Comparison of ENCODE assay signal across 10 cellular contexts in the genomic region with DNA sequence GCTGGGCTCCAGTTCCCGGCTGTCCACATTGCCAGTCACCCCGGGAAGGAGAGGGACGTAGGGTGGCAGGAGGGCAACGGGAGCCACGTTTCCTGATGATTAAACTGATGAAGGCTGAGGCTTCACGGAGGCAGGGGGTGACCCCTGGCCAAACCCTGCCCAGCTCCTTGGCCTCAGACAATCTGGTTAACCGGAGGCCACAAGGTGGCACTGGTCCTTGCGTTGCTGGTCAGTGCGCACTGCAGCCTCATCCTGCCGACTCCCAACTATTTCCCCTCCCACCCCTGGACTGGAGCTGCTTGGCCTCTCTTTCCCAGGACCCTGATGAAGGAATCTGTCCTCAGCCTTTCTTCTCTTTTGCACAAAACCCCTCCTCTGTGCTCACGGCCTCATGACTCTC.
A peak's percentile ranks its signal among the peaks of the same experiment; 100 is the strongest.
DNase-seq lines count a peak whose midpoint lies in the region; ATAC-seq and TF ChIP-seq lines count a peak whose summit lies in the region.
"Had no signal": no experiment of that assay in that cellular context is flagged by ENCODE, and none has a peak within 500 bp of the region (broad histone marks: within the 10 kb centered on the region; RNA-seq: fewer than 3 reads in every experiment).

No MANE protein-coding gene starts in this region.

- TF ChIP-seq CTCF in brain microvascular endothelial cell (IDR thresholded peaks at IDR 0.05; ENCODE audit: low read depth, low read length, missing control alignments) (peak; percentile 69), kidney epithelial cell (IDR thresholded peaks at IDR 0.05; ENCODE audit: insufficient read depth, low read length, poor library complexity, severe bottlenecking) (peak; percentile 46), uterus (IDR thresholded peaks at IDR 0.05) (peak in 3 of 4 experiments; percentile 24 to 53 (median 48))

- no peaks in the 10 kb centered on the region for H3K9me3 Mint-ChIP-seq in stimulated activated naive B cell treated with anti-CD40 and anti-IgM and Interleukin-4, amounts not matched to agents 10 μg/mL and 1 μg/mL and 100 μg/mL, for 72 hours
- H3K9me3 Mint-ChIP-seq: activated CD4-positive, alpha-beta memory T cell treated with anti-CD3 and anti-CD28 coated beads for 36 hours had no signal

- no peak overlapping the region for H3K4me3 ChIP-seq in brain microvascular endothelial cell (ENCODE audit: low read depth, low read length)
- no peak overlapping the region for H3K4me3 ChIP-seq in kidney epithelial cell (ENCODE audit: low read depth, low read length)
- H3K4me3 ChIP-seq in uterus = no peak overlapping the region

- in situ Hi-C loops in brain microvascular endothelial cell (cut with HindIII; ENCODE audit: low pct_ligation_motif_present, low sequenced_read_pairs) = no loop called here

- H3K4me3 Mint-ChIP-seq in stimulated activated naive B cell treated with anti-CD40 and anti-IgM and Interleukin-4, amounts not matched to agents 10 μg/mL and 1 μg/mL and 100 μg/mL, for 72 hours = no peak overlapping the region
- H3K4me3 Mint-ChIP-seq: activated CD4-positive, alpha-beta memory T cell treated with anti-CD3 and anti-CD28 coated beads for 36 hours; B cell had no signal

- H3K36me3 ChIP-seq in brain microvascular endothelial cell (replicated peaks) = no peaks in the 10 kb centered on the region
- H3K36me3 ChIP-seq in kidney epithelial cell (ENCODE audit: control insufficient read depth, insufficient read depth, low read length) = no peaks in the 10 kb centered on the region
- H3K36me3 ChIP-seq in uterus = no peaks in the 10 kb centered on the region

- no peak for TF ChIP-seq POLR2A in uterus (IDR thresholded peaks at IDR 0.05)

- H3K4me1 ChIP-seq in uterus = no peaks in the 10 kb centered on the region

- H3K9me3 ChIP-seq in uterus = no peaks in the 10 kb centered on the region

- ATAC-seq in HG02973 (IDR thresholded peaks at IDR 0.05; ENCODE audit: unreplicated experiment) (no peak), HG03342 (IDR thresholded peaks at IDR 0.05; ENCODE audit: unreplicated experiment) (no peak)
- ATAC-seq in stimulated activated naive B cell treated with anti-CD40 and anti-IgM and Interleukin-4, amounts not matched to agents 10 μg/mL and 1 μg/mL and 100 μg/mL, for 72 hours (replicated peaks) = no peak

- no peak overlapping the region for H3K27ac Mint-ChIP-seq in stimulated activated naive B cell treated with anti-CD40 and anti-IgM and Interleukin-4, amounts not matched to agents 10 μg/mL and 1 μg/mL and 100 μg/mL, for 72 hours
- H3K27ac Mint-ChIP-seq: activated CD4-positive, alpha-beta memory T cell treated with anti-CD3 and anti-CD28 coated beads for 36 hours had no signal

- peak; percentile 16 for DNase-seq in NCI-H82 (lab: John Stamatoyannopoulos, UW)
- no peak for DNase-seq in NCI-H82 treated with DMSO at 0.1 percent for 48 hours (lab: John Stamatoyannopoulos, UW; ENCODE audit: unreplicated experiment)
- peak; percentile 27 for DNase-seq in brain microvascular endothelial cell
- DNase-seq in kidney epithelial cell (ENCODE audit: low read depth) = no peak
- DNase-seq in uterus = peak in 1 of 2 donors; percentile 41
- DNase-seq in stimulated activated naive B cell treated with anti-CD40 and anti-IgM and Interleukin-4, amounts not matched to agents 10 μg/mL and 1 μg/mL and 100 μg/mL, for 72 hours = no peak
- DNase-seq: activated CD4-positive, alpha-beta memory T cell treated with anti-CD3 and anti-CD28 coated beads for 36 hours had no signal

- no peak overlapping the region for H3K27ac ChIP-seq in brain microvascular endothelial cell
- no peak overlapping the region for H3K27ac ChIP-seq in uterus

- H3K36me3 Mint-ChIP-seq in stimulated activated naive B cell treated with anti-CD40 and anti-IgM and Interleukin-4, amounts not matched to agents 10 μg/mL and 1 μg/mL and 100 μg/mL, for 72 hours = no peaks in the 10 kb centered on the region
- H3K36me3 Mint-ChIP-seq: activated CD4-positive, alpha-beta memory T cell treated with anti-CD3 and anti-CD28 coated beads for 36 hours had no signal

- peaks cover 7% of the 10 kb centered on the region for H3K27me3 ChIP-seq in brain microvascular endothelial cell (replicated peaks)
- H3K27me3 ChIP-seq in kidney epithelial cell (ENCODE audit: control insufficient read depth, insufficient read depth, low read length) = peaks cover 36% of the 10 kb centered on the region
- H3K27me3 ChIP-seq in uterus = no peaks in the 10 kb centered on the region

- intact Hi-C loops in uterus (cut with DNase I; ENCODE audit: low total_unique reads) = no loop called here

- H3K4me1 Mint-ChIP-seq in stimulated activated naive B cell treated with anti-CD40 and anti-IgM and Interleukin-4, amounts not matched to agents 10 μg/mL and 1 μg/mL and 100 μg/mL, for 72 hours = no peaks in the 10 kb centered on the region
- H3K4me1 Mint-ChIP-seq: B cell had no signal

- peaks cover 40 to 50% of the 10 kb centered on the region in 2 donors for H3K27me3 Mint-ChIP-seq in stimulated activated naive B cell treated with anti-CD40 and anti-IgM and Interleukin-4, amounts not matched to agents 10 μg/mL and 1 μg/mL and 100 μg/mL, for 72 hours
- H3K27me3 Mint-ChIP-seq: activated CD4-positive, alpha-beta memory T cell treated with anti-CD3 and anti-CD28 coated beads for 36 hours had no signal

Comparison
In these comparisons a context has a peak if more than half of its experiments do, and no peak if none do; other contexts are left out.
1. DNase-seq: peak in NCI-H82 (single experiment) and brain microvascular endothelial cell (single experiment); none in NCI-H82 treated with DMSO at 0.1 percent for 48 hours (single experiment), kidney epithelial cell (single experiment) and stimulated activated naive B cell treated with anti-CD40 and anti-IgM and Interleukin-4, amounts not matched to agents 10 μg/mL and 1 μg/mL and 100 μg/mL, for 72 hours (single experiment).
2. Peak in every context shown above with its lines, with median percentiles within 50 percentile points of each other: CTCF ChIP-seq.